Comparison of ENCODE assay signal across 8 cellular contexts in genomic region chr7:129053938-129054437, GRCh38. TPM values are rescaled to one million over a fixed set of nuclear protein-coding genes. Genes with fewer than 3 reads are reported as not detected.
DNase-seq lines count a peak whose midpoint lies in the region; ATAC-seq and TF ChIP-seq lines count a peak whose summit lies in the region.

No MANE protein-coding gene starts in this region.

- peak overlapping the region; percentile 98 for H3K4me3 Mint-ChIP-seq in Caco-2 (ENCODE audit: unreplicated experiment)

- WGBS in body of pancreas, 2 donors: 1 to 2% methylated on average over 10 of the region's 10 CpGs

- TF ChIP-seq POLR2A in body of pancreas (IDR thresholded peaks at IDR 0.05): no peak

- H3K4me1 ChIP-seq in Caco-2 (no peaks in the 10 kb centered on the region), body of pancreas (peaks cover 29% of the 10 kb centered on the region), lower lobe of right lung (peaks cover 27% of the 10 kb centered on the region), upper lobe of right lung (peaks cover 18% of the 10 kb centered on the region)

- peaks cover 30% of the 10 kb centered on the region for H3K36me3 Mint-ChIP-seq in Caco-2 (ENCODE audit: insufficient read depth, unreplicated experiment)

- ATAC-seq in body of pancreas: no peak
- peak in 1 of 2 donors; percentile 1 for ATAC-seq in lower lobe of right lung
- ATAC-seq in upper lobe of right lung: no peak

- H3K27ac Mint-ChIP-seq in Caco-2 (ENCODE audit: unreplicated experiment): peak overlapping the region; percentile 99

- CTCF ChIA-PET in Caco-2 (lab: Charles Lee): interaction anchor here (1.0 to 1.3 kb wide), 2 partner anchors 38 to 313 kb away, joined by 3 to 6 read pairs; no protein-coding TSS in a partner anchor

- no peak for TF ChIP-seq CTCF in Caco-2 (IDR thresholded peaks at IDR 0.05; ENCODE audit: insufficient read depth in 1 of 2, low read depth in 1 of 2, low read length in 1 of 2, severe bottlenecking in 1 of 2, unreplicated experiment in 1 of 2)
- TF ChIP-seq CTCF in body of pancreas (IDR thresholded peaks at IDR 0.05): no peak
- TF ChIP-seq CTCF in lower lobe of right lung (IDR thresholded peaks at IDR 0.05): no peak
- no peak for TF ChIP-seq CTCF in upper lobe of right lung (IDR thresholded peaks at IDR 0.05)

- intact Hi-C loops in Caco-2 (cut with micrococcal nuclease; ENCODE audit: unreplicated experiment) (no loop called here), body of pancreas (cut with DNase I) (no loop called here), lower lobe of right lung (cut with DNase I) (no loop called here), upper lobe of right lung (cut with DNase I) (no loop called here)

- H3K9me3 Mint-ChIP-seq in Caco-2 (ENCODE audit: unreplicated experiment): no peaks in the 10 kb centered on the region

- no TSS peak for BruUV-seq in Caco-2 (replicated peaks; lab: Mats Ljungman, UMichigan)

- no peaks in the 10 kb centered on the region for H3K27me3 ChIP-seq in Caco-2 (replicated peaks; ENCODE audit: control insufficient read depth, insufficient read depth, low read length)
- no peaks in the 10 kb centered on the region for H3K27me3 ChIP-seq in body of pancreas
- H3K27me3 ChIP-seq in lower lobe of right lung (ENCODE audit: low read depth): peaks cover 6% of the 10 kb centered on the region
- H3K27me3 ChIP-seq in upper lobe of right lung: no peaks in the 10 kb centered on the region

- H3K4me1 Mint-ChIP-seq in Caco-2 (ENCODE audit: low read depth, unreplicated experiment): peaks cover 9% of the 10 kb centered on the region

- H3K36me3 ChIP-seq in Caco-2 (ENCODE audit: control insufficient read depth, insufficient read depth, low read length) (no peaks in the 10 kb centered on the region), KOPT-K1 (ENCODE audit: insufficient read depth, low read length) (peaks cover 33% of the 10 kb centered on the region), body of pancreas (replicated peaks in 1 of 2; ENCODE audit: insufficient read depth in 1 of 2, low read depth in 2 of 2) (no peaks in the 10 kb centered on the region), lower lobe of right lung (no peaks in the 10 kb centered on the region), upper lobe of right lung (no peaks in the 10 kb centered on the region)

- H3K27ac ChIP-seq in KOPT-K1 (ENCODE audit: low read depth, low read length, poor library complexity, severe bottlenecking) (peak overlapping the region; percentile 93), body of pancreas (peak overlapping the region; percentile 90 to 99 (median 94)), lower lobe of right lung (peak overlapping the region; percentile 99), upper lobe of right lung (peak overlapping the region; percentile 98)

- POLR2A ChIA-PET in Caco-2 (lab: Charles Lee): no interaction called here

- DNase-seq in Caco-2 (no peak), body of pancreas (no peak), lower lobe of right lung (no peak), upper lobe of right lung (no peak), kidney tubule cell (ENCODE audit: low spot score) (no peak), NCI-H1105 treated with DMSO at 0.1 percent for 48 hours (lab: John Stamatoyannopoulos, UW) (no peak), SHP77 treated with DMSO at 0.1 percent for 48 hours (lab: John Stamatoyannopoulos, UW) (no peak)

- no peaks in the 10 kb centered on the region for H3K27me3 Mint-ChIP-seq in Caco-2 (ENCODE audit: insufficient read depth, unreplicated experiment)

- H3K4me3 ChIP-seq in Caco-2 (ENCODE audit: low read depth, low read length) (peak overlapping the region; percentile 87), body of pancreas (peak overlapping the region; percentile 87 to 98), lower lobe of right lung (peak overlapping the region; percentile 83), upper lobe of right lung (peak overlapping the region; percentile 92)

- H3K9me3 ChIP-seq in Caco-2 (no peaks in the 10 kb centered on the region), KOPT-K1 (ENCODE audit: insufficient read depth, low read length, poor library complexity, severe bottlenecking) (no peaks in the 10 kb centered on the region), body of pancreas (no peaks in the 10 kb centered on the region), lower lobe of right lung (no peaks in the 10 kb centered on the region), upper lobe of right lung (no peaks in the 10 kb centered on the region)

RNA-seq across cellular contexts. Expression of gene TNPO3, which starts 0.9 kb away (rescaled TPM):
- total RNA-seq in Caco-2 (2022): 56.5 and 59.8 TPM in 2 replicates
- total RNA-seq in body of pancreas: 10 to 100 TPM; 15.8 to 23.9 TPM
- 37.0 TPM for total RNA-seq in lower lobe of right lung
- 31.1 TPM for total RNA-seq in upper lobe of right lung
